8 cellular contexts compared by ENCODE assay signal in the genomic region with DNA sequence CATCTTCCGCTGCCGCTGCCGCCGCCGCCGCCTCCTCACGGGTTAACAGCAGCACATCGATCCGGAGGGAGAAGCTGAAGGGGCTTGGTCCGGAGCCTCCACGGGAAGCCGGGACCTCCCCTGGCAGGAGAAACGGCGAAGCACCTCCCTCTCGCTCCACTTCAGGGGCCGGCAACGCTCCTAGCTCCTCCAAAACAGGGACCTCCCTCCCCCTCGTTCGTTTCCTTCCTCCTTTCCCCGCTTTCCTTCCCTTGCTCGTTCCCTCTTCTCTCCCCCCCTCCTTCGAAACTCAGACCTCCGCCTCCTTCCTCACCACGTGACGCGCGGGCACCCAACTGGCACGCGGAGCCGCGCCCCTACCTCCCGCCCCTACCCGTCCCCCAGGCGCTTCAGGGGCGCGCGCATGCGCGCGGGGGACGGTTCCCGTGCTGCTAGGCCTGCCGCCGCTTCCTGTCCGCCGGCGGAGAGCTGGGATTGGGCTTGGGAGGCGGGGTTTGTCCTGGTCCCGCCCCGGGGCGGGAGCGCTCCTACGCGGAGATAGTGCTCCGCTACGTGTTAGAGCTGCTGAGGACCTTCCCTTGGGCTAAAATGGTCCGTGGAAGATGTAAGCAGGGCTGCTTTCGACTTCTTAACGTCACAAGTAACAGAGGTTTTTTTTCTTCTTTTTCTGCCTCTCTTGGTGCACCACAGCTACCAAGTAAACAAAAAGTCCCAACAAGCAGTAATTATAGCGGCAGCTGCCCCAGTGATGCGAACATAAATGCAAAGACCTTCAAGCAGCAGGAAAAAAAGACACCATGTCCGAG. TPM values are rescaled to one million over a fixed set of nuclear protein-coding genes. Genes with fewer than 3 reads are reported as not detected.
A peak's percentile ranks its signal among the peaks of the same experiment; 100 is the strongest.
DNase-seq lines count a peak whose midpoint lies in the region; ATAC-seq lines count a peak whose summit lies in the region.

Gene ADAM10, minus strand, starts transcription at position 176 of the 806 bp plus-strand sequence. Its CDS starts 173 bp downstream, at position 3.

- H3K4me3 ChIP-seq in CD8-positive, alpha-beta memory T cell (ENCODE audit: low read length), result peak within 1 kb of the TSS; percentile 84
- peak within 1 kb of the TSS; percentile 100 for H3K4me3 ChIP-seq in effector memory CD4-positive, alpha-beta T cell (ENCODE audit: insufficient read depth, low read depth, low read length, poor library complexity, severe bottlenecking)

- peak within 1 kb of the TSS; percentile 88 for H3K27ac ChIP-seq in CD8-positive, alpha-beta memory T cell (ENCODE audit: low read depth, low read length)
- peak within 1 kb of the TSS; percentile 81 for H3K27ac ChIP-seq in effector memory CD4-positive, alpha-beta T cell (ENCODE audit: insufficient read depth, low read length, poor library complexity, severe bottlenecking)

- POLR2A ChIA-PET in CD8-positive, alpha-beta memory T cell (lab: Charles Lee), result interaction anchor here (0.6 to 5.3 kb wide), 10 partner anchors 10 to 1043 kb away, joined by 3 to 79 read pairs (median 3); partner anchors contain the start of genes MINDY2 and POLR2M
- POLR2A ChIA-PET in activated CD8-positive, alpha-beta memory T cell treated with anti-CD3 and anti-CD28 coated beads for 36 hours (lab: Charles Lee), result interaction anchor here (0.5 to 1.6 kb wide), 10 partner anchors 11 to 435 kb away, joined by 3 to 22 read pairs (median 3); partner anchors contain the start of gene MINDY2

- peak within 1 kb of the TSS; percentile 91 to 97 (median 95) for H3K27ac Mint-ChIP-seq in CD8-positive, alpha-beta memory T cell
- H3K27ac Mint-ChIP-seq in memory B cell, result peak within 1 kb of the TSS; percentile 95

- H3K36me3 ChIP-seq in CD8-positive, alpha-beta memory T cell (ENCODE audit: insufficient read depth, low read length), result no peaks in the 10 kb centered on the region
- H3K36me3 ChIP-seq in effector memory CD4-positive, alpha-beta T cell (ENCODE audit: control insufficient read depth, insufficient read depth, low read length), result no peaks in the 10 kb centered on the region

- no peaks in the 10 kb centered on the region for H3K9me3 Mint-ChIP-seq in CD8-positive, alpha-beta memory T cell
- no peaks in the 10 kb centered on the region for H3K9me3 Mint-ChIP-seq in memory B cell

- no peaks in the 10 kb centered on the region for H3K9me3 ChIP-seq in CD8-positive, alpha-beta memory T cell (ENCODE audit: low read length)
- H3K9me3 ChIP-seq in effector memory CD4-positive, alpha-beta T cell (ENCODE audit: control insufficient read depth, low read length), result no peaks in the 10 kb centered on the region

- DNase-seq in CD8-positive, alpha-beta memory T cell, result peak; percentile 92 to 99 (median 99)
- peak; percentile 100 for DNase-seq in HT-29 (ENCODE audit: low spot score)
- peak; percentile 96 to 98 for DNase-seq in NOMO-1 (lab: John Stamatoyannopoulos, UW; ENCODE audit: unreplicated experiment in 2 of 2)
- DNase-seq in effector memory CD4-positive, alpha-beta T cell, result peak; percentile 98
- peak; percentile 88 to 89 for DNase-seq in memory B cell (ENCODE audit: low spot score in 2 of 2)
- peak; percentile 98 for DNase-seq in stimulated activated CD8-positive, alpha-beta memory T cell treated with anti-CD3 and anti-CD28 coated beads, Interleukin-12 subunit alpha, Interleukin-12 subunit beta, amount 100 ng/mL, for 24 hours (ENCODE audit: extremely low read depth)

- no peaks in the 10 kb centered on the region for H3K27me3 ChIP-seq in CD8-positive, alpha-beta memory T cell (ENCODE audit: insufficient read depth, low read length, poor library complexity, severe bottlenecking)
- no peaks in the 10 kb centered on the region for H3K27me3 ChIP-seq in effector memory CD4-positive, alpha-beta T cell (replicated peaks; ENCODE audit: control insufficient read depth, insufficient read depth, low read length, poor library complexity, severe bottlenecking)

- CTCF ChIA-PET in CD8-positive, alpha-beta memory T cell (lab: Charles Lee), result interaction anchor here (1.4 to 4.9 kb wide), 2 partner anchors 9 to 21 kb away, joined by 3 to 58 read pairs; partner anchors contain the start of gene MINDY2
- CTCF ChIA-PET in activated CD8-positive, alpha-beta memory T cell treated with anti-CD3 and anti-CD28 coated beads for 36 hours (lab: Charles Lee), result interaction anchor here (0.8 to 1.8 kb wide), 4 partner anchors 21 to 277 kb away, joined by 3 to 8 read pairs (median 4); partner anchors contain the start of gene MINDY2

- H3K36me3 Mint-ChIP-seq in CD8-positive, alpha-beta memory T cell, result peaks cover 0 to 16% (median 0%) of the 10 kb centered on the region in 3 donors
- peaks cover 4% of the 10 kb centered on the region for H3K36me3 Mint-ChIP-seq in memory B cell

- peaks cover 36 to 48% (median 47%) of the 10 kb centered on the region in 3 donors for H3K4me1 Mint-ChIP-seq in CD8-positive, alpha-beta memory T cell
- H3K4me1 Mint-ChIP-seq in memory B cell, result peaks cover 15% of the 10 kb centered on the region

- peak within 1 kb of the TSS; percentile 95 to 100 (median 99) for H3K4me3 Mint-ChIP-seq in CD8-positive, alpha-beta memory T cell
- H3K4me3 Mint-ChIP-seq in memory B cell, result peak within 1 kb of the TSS; percentile 98

- H3K27me3 Mint-ChIP-seq in CD8-positive, alpha-beta memory T cell, result peaks cover 0 to 4% of the 10 kb centered on the region in 2 donors
- H3K27me3 Mint-ChIP-seq in memory B cell, result no peaks in the 10 kb centered on the region

- ATAC-seq in GM19468 (IDR thresholded peaks at IDR 0.05; ENCODE audit: extremely low read depth, unreplicated experiment) (peak; percentile 40), memory B cell (ENCODE audit: low read depth) (peak; percentile 87)

- peaks cover 33% of the 10 kb centered on the region for H3K4me1 ChIP-seq in CD8-positive, alpha-beta memory T cell (ENCODE audit: insufficient read depth, low read length)
- H3K4me1 ChIP-seq in effector memory CD4-positive, alpha-beta T cell (ENCODE audit: control insufficient read depth, insufficient read depth, low read length, poor library complexity, severe bottlenecking), result peaks cover 8% of the 10 kb centered on the region

RNA-seq across cellular contexts. Expression of gene ADAM10, which starts in this region (rescaled TPM):
- 10 to 100 TPM; 81.6 to 86.6 TPM for total RNA-seq in CD8-positive, alpha-beta memory T cell
- 120 TPM for polyA plus RNA-seq in CD8-positive, alpha-beta memory T cell
- 138 and 145 TPM in 2 replicates for total RNA-seq in HT-29 (2014; rRNA removed; shearing (Covaris generic))
- 10 to 100 TPM; 84.3 to 90.4 TPM for total RNA-seq in activated CD8-positive, alpha-beta memory T cell treated with anti-CD3 and anti-CD28 coated beads for 36 hours

Comparison
In these comparisons a context has a peak if more than half of its experiments do, and no peak if none do; other contexts are left out.
1. Peak in every context shown above with its lines: DNase-seq, ATAC-seq, H3K4me3 ChIP-seq and H3K27ac ChIP-seq.